Comparison of ENCODE assay signal across 13 cellular contexts in the genomic region with DNA sequence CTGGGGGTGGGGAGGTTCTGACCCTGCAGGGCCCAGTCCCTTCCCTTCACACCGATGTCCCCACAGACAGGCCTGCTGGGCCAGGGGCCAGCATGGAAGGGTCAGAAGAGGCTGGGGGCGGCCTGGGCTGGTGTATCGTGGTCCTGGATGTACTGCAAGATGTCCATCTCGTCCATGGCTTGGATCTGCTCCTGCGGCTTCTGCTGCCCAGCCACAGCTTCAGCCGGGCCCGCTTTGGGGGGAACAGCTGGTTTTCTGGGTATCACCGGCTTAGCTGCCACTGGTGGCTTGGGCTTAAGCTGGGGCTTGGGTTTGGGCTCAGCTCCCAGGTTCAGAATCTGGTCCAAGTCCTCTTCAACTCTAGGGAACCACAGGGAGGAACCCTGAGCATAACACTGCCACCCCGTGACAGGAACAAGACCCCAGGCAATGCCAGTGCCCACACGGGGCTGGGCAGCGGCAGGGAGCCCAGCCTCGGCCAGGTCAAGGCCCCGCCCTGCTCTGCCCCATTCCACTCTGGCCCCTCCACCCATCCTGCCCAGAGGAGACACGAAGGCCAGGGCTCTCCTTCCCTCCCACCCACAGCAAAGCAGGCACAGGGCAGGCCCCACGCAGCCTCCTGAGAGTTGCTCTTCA. TPM values are rescaled to one million over a fixed set of nuclear protein-coding genes. Genes with fewer than 3 reads are reported as not detected.
DNase-seq lines count a peak whose midpoint lies in the region; ATAC-seq and TF ChIP-seq lines count a peak whose summit lies in the region.
"Had no signal": no experiment of that assay in that cellular context is flagged by ENCODE, and none has a peak within 500 bp of the region (broad histone marks: within the 10 kb centered on the region; RNA-seq: fewer than 3 reads in every experiment).

No MANE protein-coding gene starts in this region.

- H3K27me3 ChIP-seq in WERI-Rb-1 (ENCODE audit: insufficient read depth, low read depth, severe bottlenecking) (no peaks in the 10 kb centered on the region), neural progenitor cell (no peaks in the 10 kb centered on the region), tibial artery (no peaks in the 10 kb centered on the region)

- no peak overlapping the region for H3K4me3 Mint-ChIP-seq in neural progenitor cell
- H3K4me3 Mint-ChIP-seq: brain had no signal

- H3K9me3 Mint-ChIP-seq in neural progenitor cell, result no peaks in the 10 kb centered on the region
- H3K9me3 Mint-ChIP-seq: brain had no signal

- H3K27me3 Mint-ChIP-seq in neural progenitor cell (ENCODE audit: insufficient read depth, low read depth), result peaks cover 2% of the 10 kb centered on the region
- H3K27me3 Mint-ChIP-seq: brain had no signal

- no peak overlapping the region for H3K4me2 ChIP-seq in neural progenitor cell

- DNase-seq in WERI-Rb-1 (peak; percentile 15), Right ventricle myocardium inferior (ENCODE audit: missing footprints) (peak; percentile 76), neural progenitor cell (ENCODE audit: low spot score) (no peak), tibial artery (peak; percentile 24 to 77), pons (ENCODE audit: low spot score) (no peak), NCI-H526 treated with DMSO at 0.1 percent for 48 hours (lab: John Stamatoyannopoulos, UW) (no peak), erythroblast (lab: John Stamatoyannopoulos, UW) (no peak)
- no peak for DNase-seq in stimulated activated CD8-positive, alpha-beta memory T cell treated with anti-CD3 and anti-CD28 coated beads, Interleukin-4, amount 100 ng/mL, for 48 hours
- DNase-seq: activated CD8-positive, alpha-beta memory T cell treated with anti-CD3 and anti-CD28 coated beads, Interleukin-2, amount 50 U/mL, for 4 hours; Calu3; NCI-H1436 treated with DMSO at 0.1 percent for 48 hours; T1000 had no signal

- H3K27ac Mint-ChIP-seq in neural progenitor cell, result peak overlapping the region; percentile 85

- ATAC-seq in Right ventricle myocardium inferior, result no peak

- H3K27ac ChIP-seq in WERI-Rb-1, result no peak overlapping the region
- H3K27ac ChIP-seq in neural progenitor cell, result no peak overlapping the region
- H3K27ac ChIP-seq in tibial artery, result peak overlapping the region; percentile 97 to 99

- TF ChIP-seq POLR2A in erythroblast (IDR thresholded peaks at IDR 0.05; ENCODE audit: low read length), result no peak

- TF ChIP-seq CTCF in WERI-Rb-1 (IDR thresholded peaks at IDR 0.05; ENCODE audit: low read depth, low read length) (no peak), neural progenitor cell (IDR thresholded peaks at IDR 0.05) (no peak), tibial artery (IDR thresholded peaks at IDR 0.05) (no peak)

- no peak overlapping the region for H2AFZ ChIP-seq in neural progenitor cell (replicated peaks)

- H3K36me3 Mint-ChIP-seq in neural progenitor cell, result peaks cover 9% of the 10 kb centered on the region

- H3K79me2 ChIP-seq in neural progenitor cell (ENCODE audit: low read depth), result no peaks in the 10 kb centered on the region

- peaks cover 11% of the 10 kb centered on the region for H4K20me1 ChIP-seq in neural progenitor cell (ENCODE audit: low read depth)

- peaks cover 73% of the 10 kb centered on the region for H3K4me1 Mint-ChIP-seq in neural progenitor cell

- H3K36me3 ChIP-seq in WERI-Rb-1 (no peaks in the 10 kb centered on the region), neural progenitor cell (no peaks in the 10 kb centered on the region), tibial artery (peaks cover 36 to 43% (median 43%) of the 10 kb centered on the region in 3 donors)

- H3K4me1 ChIP-seq in neural progenitor cell (peaks cover 38% of the 10 kb centered on the region), tibial artery (peaks cover 16 to 73% (median 67%) of the 10 kb centered on the region in 4 donors)

- intact Hi-C loops in Right ventricle myocardium inferior (cut with DNase I), result loop anchor here (2.0 kb wide), 1 partner anchor 168 kb away; no protein-coding TSS in a partner anchor
- intact Hi-C loops in tibial artery (cut with DNase I; ENCODE audit: low total_unique reads), result loop anchor here (2.0 to 5.0 kb wide), 2 partner anchors 16 to 167 kb away; no protein-coding TSS in a partner anchor

- H3K9ac ChIP-seq in neural progenitor cell, result no peak overlapping the region

- H3K9me3 ChIP-seq in WERI-Rb-1 (ENCODE audit: severe bottlenecking) (no peaks in the 10 kb centered on the region), neural progenitor cell (ENCODE audit: low read depth) (no peaks in the 10 kb centered on the region), tibial artery (no peaks in the 10 kb centered on the region)

- H3K4me3 ChIP-seq in WERI-Rb-1 (ENCODE audit: low read depth, low read length) (no peak overlapping the region), neural progenitor cell (no peak overlapping the region), tibial artery (peak overlapping the region; percentile 1 to 2)

- peaks cover 11% of the 10 kb centered on the region for H3F3A ChIP-seq in neural progenitor cell (ENCODE audit: low read depth)

RNA-seq across cellular contexts. Expression of gene HS1BP3, which starts 31.9 kb away (rescaled TPM):
- total RNA-seq in Right ventricle myocardium inferior, result 20.1 TPM
- 10.0 and 19.5 TPM in 2 replicates for total RNA-seq in neural progenitor cell (ENCODE audit: low replicate concordance)

RNA-seq across cellular contexts. Expression of gene GDF7, which starts 47.9 kb away (rescaled TPM):
- total RNA-seq in Right ventricle myocardium inferior, result 0.46 TPM
- not detected in 2 replicates for total RNA-seq in neural progenitor cell (ENCODE audit: low replicate concordance)
- total RNA-seq: Calu3 had no signal

Comparison
In these comparisons a context has a peak if more than half of its experiments do, and no peak if none do; other contexts are left out.
1. DNase-seq: peak in WERI-Rb-1 (single experiment), Right ventricle myocardium inferior (single experiment) and tibial artery (2 of 2); none in neural progenitor cell (single experiment), pons (single experiment), NCI-H526 treated with DMSO at 0.1 percent for 48 hours (single experiment), erythroblast (0 of 2) and stimulated activated CD8-positive, alpha-beta memory T cell treated with anti-CD3 and anti-CD28 coated beads, Interleukin-4, amount 100 ng/mL, for 48 hours (single experiment).
2. H3K27ac ChIP-seq: peak in tibial artery (2 of 2); none in WERI-Rb-1 (single experiment) and neural progenitor cell (single experiment).
3. H3K4me3 ChIP-seq: peak in tibial artery (2 of 2); none in WERI-Rb-1 (single experiment) and neural progenitor cell (single experiment).